ENCODE assay signal across 1 cellular context in the genomic region with DNA sequence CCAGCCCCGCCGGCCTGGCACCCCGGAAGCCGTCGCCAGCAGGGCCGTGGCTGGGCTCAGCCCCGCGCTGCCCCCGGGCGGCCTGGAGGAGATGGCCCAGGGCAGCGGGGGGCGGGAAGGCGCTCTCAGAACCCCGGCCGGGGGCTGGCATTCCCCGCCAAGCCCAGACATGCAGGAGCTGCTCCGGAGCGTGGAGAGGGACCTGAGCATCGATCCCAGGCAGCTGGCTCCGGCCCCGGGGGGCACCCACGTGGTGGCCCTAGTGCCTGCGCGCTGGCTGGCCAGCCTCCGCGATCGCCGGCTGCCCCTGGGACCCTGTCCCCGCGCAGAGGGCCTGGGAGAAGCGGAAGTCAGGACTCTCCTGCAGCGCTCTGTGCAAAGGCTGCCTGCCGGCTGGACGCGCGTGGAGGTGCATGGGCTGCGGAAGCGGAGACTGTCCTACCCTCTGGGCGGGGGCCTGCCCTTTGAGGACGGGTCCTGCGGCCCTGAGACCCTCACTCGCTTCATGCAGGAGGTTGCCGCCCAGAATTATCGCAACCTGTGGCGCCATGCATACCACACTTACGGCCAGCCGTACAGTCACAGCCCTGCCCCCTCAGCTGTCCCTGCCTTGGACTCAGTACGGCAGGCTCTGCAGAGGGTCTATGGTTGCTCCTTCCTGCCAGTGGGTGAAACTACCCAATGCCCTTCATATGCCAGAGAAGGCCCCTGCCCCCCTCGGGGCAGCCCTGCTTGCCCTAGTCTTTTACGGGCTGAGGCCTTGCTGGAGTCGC.
TF ChIP-seq lines count a peak whose summit lies in the region.

No MANE protein-coding gene starts in this region.

TF ChIP-seq in liver, 16 proteins besides CTCF, POLR2A, EP300 and RAD21:
- TF ChIP-seq HNF4G (IDR thresholded peaks at IDR 0.05) (no peak), EGR1 (IDR thresholded peaks at IDR 0.05; ENCODE audit: low read depth in 2 of 2) (no peak), GABPA (IDR thresholded peaks at IDR 0.05 in 1 of 2, conservative IDR thresholded peaks at IDR 0.05 in 1 of 2) (no peak), JUND (IDR thresholded peaks at IDR 0.05) (no peak), HNF4A (conservative IDR thresholded peaks at IDR 0.05) (no peak), YY1 (IDR thresholded peaks at IDR 0.05) (no peak), SP1 (IDR thresholded peaks at IDR 0.05) (no peak), RXRA (IDR thresholded peaks at IDR 0.05) (no peak), FOXA2 (IDR thresholded peaks at IDR 0.05) (no peak), FOXA1 (IDR thresholded peaks at IDR 0.05) (no peak), TAF1 (conservative IDR thresholded peaks at IDR 0.05) (no peak), NR2F2 (IDR thresholded peaks at IDR 0.05) (no peak)
- TF ChIP-seq, protein P1, sequence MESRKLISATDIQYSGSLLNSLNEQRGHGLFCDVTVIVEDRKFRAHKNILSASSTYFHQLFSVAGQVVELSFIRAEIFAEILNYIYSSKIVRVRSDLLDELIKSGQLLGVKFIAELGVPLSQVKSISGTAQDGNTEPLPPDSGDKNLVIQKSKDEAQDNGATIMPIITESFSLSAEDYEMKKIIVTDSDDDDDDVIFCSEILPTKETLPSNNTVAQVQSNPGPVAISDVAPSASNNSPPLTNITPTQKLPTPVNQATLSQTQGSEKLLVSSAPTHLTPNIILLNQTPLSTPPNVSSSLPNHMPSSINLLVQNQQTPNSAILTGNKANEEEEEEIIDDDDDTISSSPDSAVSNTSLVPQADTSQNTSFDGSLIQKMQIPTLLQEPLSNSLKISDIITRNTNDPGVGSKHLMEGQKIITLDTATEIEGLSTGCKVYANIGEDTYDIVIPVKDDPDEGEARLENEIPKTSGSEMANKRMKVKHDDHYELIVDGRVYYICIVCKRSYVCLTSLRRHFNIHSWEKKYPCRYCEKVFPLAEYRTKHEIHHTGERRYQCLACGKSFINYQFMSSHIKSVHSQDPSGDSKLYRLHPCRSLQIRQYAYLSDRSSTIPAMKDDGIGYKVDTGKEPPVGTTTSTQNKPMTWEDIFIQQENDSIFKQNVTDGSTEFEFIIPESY (IDR thresholded peaks at IDR 0.05): no peak
- TF ChIP-seq, protein P2, sequence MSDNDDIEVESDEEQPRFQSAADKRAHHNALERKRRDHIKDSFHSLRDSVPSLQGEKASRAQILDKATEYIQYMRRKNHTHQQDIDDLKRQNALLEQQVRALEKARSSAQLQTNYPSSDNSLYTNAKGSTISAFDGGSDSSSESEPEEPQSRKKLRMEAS (IDR thresholded peaks at IDR 0.05): no peak
- TF ChIP-seq, protein P3, sequence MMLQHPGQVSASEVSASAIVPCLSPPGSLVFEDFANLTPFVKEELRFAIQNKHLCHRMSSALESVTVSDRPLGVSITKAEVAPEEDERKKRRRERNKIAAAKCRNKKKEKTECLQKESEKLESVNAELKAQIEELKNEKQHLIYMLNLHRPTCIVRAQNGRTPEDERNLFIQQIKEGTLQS (IDR thresholded peaks at IDR 0.05): no peak
- TF ChIP-seq, protein P4, sequence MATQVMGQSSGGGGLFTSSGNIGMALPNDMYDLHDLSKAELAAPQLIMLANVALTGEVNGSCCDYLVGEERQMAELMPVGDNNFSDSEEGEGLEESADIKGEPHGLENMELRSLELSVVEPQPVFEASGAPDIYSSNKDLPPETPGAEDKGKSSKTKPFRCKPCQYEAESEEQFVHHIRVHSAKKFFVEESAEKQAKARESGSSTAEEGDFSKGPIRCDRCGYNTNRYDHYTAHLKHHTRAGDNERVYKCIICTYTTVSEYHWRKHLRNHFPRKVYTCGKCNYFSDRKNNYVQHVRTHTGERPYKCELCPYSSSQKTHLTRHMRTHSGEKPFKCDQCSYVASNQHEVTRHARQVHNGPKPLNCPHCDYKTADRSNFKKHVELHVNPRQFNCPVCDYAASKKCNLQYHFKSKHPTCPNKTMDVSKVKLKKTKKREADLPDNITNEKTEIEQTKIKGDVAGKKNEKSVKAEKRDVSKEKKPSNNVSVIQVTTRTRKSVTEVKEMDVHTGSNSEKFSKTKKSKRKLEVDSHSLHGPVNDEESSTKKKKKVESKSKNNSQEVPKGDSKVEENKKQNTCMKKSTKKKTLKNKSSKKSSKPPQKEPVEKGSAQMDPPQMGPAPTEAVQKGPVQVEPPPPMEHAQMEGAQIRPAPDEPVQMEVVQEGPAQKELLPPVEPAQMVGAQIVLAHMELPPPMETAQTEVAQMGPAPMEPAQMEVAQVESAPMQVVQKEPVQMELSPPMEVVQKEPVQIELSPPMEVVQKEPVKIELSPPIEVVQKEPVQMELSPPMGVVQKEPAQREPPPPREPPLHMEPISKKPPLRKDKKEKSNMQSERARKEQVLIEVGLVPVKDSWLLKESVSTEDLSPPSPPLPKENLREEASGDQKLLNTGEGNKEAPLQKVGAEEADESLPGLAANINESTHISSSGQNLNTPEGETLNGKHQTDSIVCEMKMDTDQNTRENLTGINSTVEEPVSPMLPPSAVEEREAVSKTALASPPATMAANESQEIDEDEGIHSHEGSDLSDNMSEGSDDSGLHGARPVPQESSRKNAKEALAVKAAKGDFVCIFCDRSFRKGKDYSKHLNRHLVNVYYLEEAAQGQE (IDR thresholded peaks at IDR 0.05): no peak
TF ChIP-seq in liver: peak in this region for 0.
